13 cellular contexts compared by ENCODE assay signal in the genomic region with DNA sequence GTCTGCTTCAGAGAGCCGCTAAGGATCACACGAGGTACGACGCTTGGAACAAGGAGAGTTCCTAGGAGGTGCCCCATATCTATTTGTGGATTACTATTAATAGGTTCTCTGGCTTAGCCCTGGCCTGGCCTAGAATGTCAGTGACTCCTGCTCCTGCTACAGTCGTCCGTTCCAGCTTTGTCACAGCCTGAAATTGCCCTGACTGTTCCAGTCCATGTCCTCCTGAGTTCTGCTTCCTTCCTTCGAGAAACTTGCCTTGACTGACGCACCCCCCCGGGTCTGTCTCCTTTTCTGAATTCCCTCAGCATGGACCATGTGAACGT. TPM values are rescaled to one million over a fixed set of nuclear protein-coding genes. Genes with fewer than 3 reads are reported as not detected.
A peak's percentile ranks its signal among the peaks of the same experiment; 100 is the strongest.
DNase-seq lines count a peak whose midpoint lies in the region; ATAC-seq and TF ChIP-seq lines count a peak whose summit lies in the region.
"Had no signal": no experiment of that assay in that cellular context is flagged by ENCODE, and none has a peak within 500 bp of the region (broad histone marks: within the 10 kb centered on the region; RNA-seq: fewer than 3 reads in every experiment).

No MANE protein-coding gene starts in this region.

- H3K27ac ChIP-seq in HCT116 (ENCODE audit: low read depth, low read length) (no peak overlapping the region), ascending aorta (peak overlapping the region; percentile 55 to 64), right cardiac atrium (ENCODE audit: low read length) (peak overlapping the region; percentile 95)
- H3K27ac ChIP-seq: testis had no signal

- no peaks in the 10 kb centered on the region for H3K79me2 ChIP-seq in HCT116 (ENCODE audit: insufficient read depth, low read length)

- no peak overlapping the region for H2AFZ ChIP-seq in HCT116 (ENCODE audit: low read depth, low read length, poor library complexity, severe bottlenecking)

- H4K20me1 ChIP-seq in HCT116 (ENCODE audit: insufficient read depth): no peaks in the 10 kb centered on the region

- no peak overlapping the region for H3K9ac ChIP-seq in HCT116 (ENCODE audit: low read length)

- H3K4me1 ChIP-seq in HCT116 (ENCODE audit: control insufficient read depth in 1 of 2, insufficient read depth in 2 of 2, low read length in 2 of 2): peaks cover 0 to 10% of the 10 kb centered on the region in 2 experiments; a peak in 2 of 4 replicates
- peaks cover 0 to 7% of the 10 kb centered on the region in 2 donors for H3K4me1 ChIP-seq in ascending aorta
- peaks cover 3% of the 10 kb centered on the region for H3K4me1 ChIP-seq in right cardiac atrium (ENCODE audit: control insufficient read depth, insufficient read depth, low read length)

- no peak overlapping the region for H3K4me3 Mint-ChIP-seq in stimulated activated effector memory CD8-positive, alpha-beta T cell treated with anti-CD3 and anti-CD28 coated beads, Interleukin-12 subunit alpha, Interleukin-12 subunit beta, amount 100 ng/mL, for 72 hours
- H3K4me3 Mint-ChIP-seq: activated CD4-positive, alpha-beta T cell treated with anti-CD3 and anti-CD28 coated beads for 36 hours; activated naive CD8-positive, alpha-beta T cell had no signal

- ATAC-seq in HCT116: 0 out of 2 replicates have a peak, but pooled peaks have one; percentile 6
- ATAC-seq in right cardiac atrium: peak; percentile 81 to 88
- no peak for ATAC-seq in stimulated activated effector memory CD8-positive, alpha-beta T cell treated with anti-CD3 and anti-CD28 coated beads, Interleukin-12 subunit alpha, Interleukin-12 subunit beta, amount 100 ng/mL, for 72 hours
- ATAC-seq in esophagus mucosa: no peak
- no peak for ATAC-seq in GM19467 (IDR thresholded peaks at IDR 0.05; ENCODE audit: unreplicated experiment)

- DNase-seq in HCT116 (ENCODE audit: low read depth, low spot score): no peak
- no peak for DNase-seq in ascending aorta (ENCODE audit: low spot score in 2 of 2)
- DNase-seq in right cardiac atrium: peak in 1 of 3 donors; percentile 44
- no peak for DNase-seq in stimulated activated effector memory CD8-positive, alpha-beta T cell treated with anti-CD3 and anti-CD28 coated beads, Interleukin-12 subunit alpha, Interleukin-12 subunit beta, amount 100 ng/mL, for 72 hours (ENCODE audit: low spot score in 2 of 2)
- DNase-seq in activated T-cell treated with anti-CD3 and anti-CD28 coated beads for 4 hours: no peak
- DNase-seq: occipital lobe, testis had no signal

- peak overlapping the region; percentile 26 for H3K27ac Mint-ChIP-seq in stimulated activated effector memory CD8-positive, alpha-beta T cell treated with anti-CD3 and anti-CD28 coated beads, Interleukin-12 subunit alpha, Interleukin-12 subunit beta, amount 100 ng/mL, for 72 hours
- H3K27ac Mint-ChIP-seq: activated CD4-positive, alpha-beta T cell treated with anti-CD3 and anti-CD28 coated beads for 36 hours; activated naive CD8-positive, alpha-beta T cell had no signal

- no peaks in the 10 kb centered on the region for H3K27me3 ChIP-seq in HCT116 (ENCODE audit: insufficient read depth, low read length)
- no peaks in the 10 kb centered on the region for H3K27me3 ChIP-seq in ascending aorta
- no peaks in the 10 kb centered on the region for H3K27me3 ChIP-seq in right cardiac atrium (ENCODE audit: control insufficient read depth, insufficient read depth)
- H3K27me3 ChIP-seq: testis had no signal

- no peaks in the 10 kb centered on the region for H3K4me1 Mint-ChIP-seq in stimulated activated effector memory CD8-positive, alpha-beta T cell treated with anti-CD3 and anti-CD28 coated beads, Interleukin-12 subunit alpha, Interleukin-12 subunit beta, amount 100 ng/mL, for 72 hours
- H3K4me1 Mint-ChIP-seq: activated CD4-positive, alpha-beta T cell treated with anti-CD3 and anti-CD28 coated beads for 36 hours had no signal

- POLR2A ChIA-PET in HCT116 (lab: Charles Lee): no interaction called here

- no peak for TF ChIP-seq CTCF in HCT116 (IDR thresholded peaks at IDR 0.05 in 2 of 3, conservative IDR thresholded peaks at IDR 0.05 in 1 of 3; ENCODE audit: borderline replicate concordance in 1 of 3, insufficient read depth in 1 of 3, low read depth in 2 of 3, low read length in 2 of 3)
- no peak for TF ChIP-seq CTCF in ascending aorta (IDR thresholded peaks at IDR 0.05)

- H3K9me3 ChIP-seq in HCT116 (ENCODE audit: control insufficient read depth in 1 of 2, insufficient read depth in 1 of 2, low read depth in 1 of 2, low read length in 2 of 2): no peaks in the 10 kb centered on the region
- H3K9me3 ChIP-seq in ascending aorta: no peaks in the 10 kb centered on the region
- no peaks in the 10 kb centered on the region for H3K9me3 ChIP-seq in right cardiac atrium (ENCODE audit: control insufficient read depth, low read length)
- H3K9me3 ChIP-seq: mucosa of descending colon, testis had no signal

- 63% methylated on average over 10 of the region's 10 CpGs for WGBS in right cardiac atrium

- no peaks in the 10 kb centered on the region for H3K9me2 ChIP-seq in HCT116 (ENCODE audit: insufficient read depth)

- RAD21 ChIA-PET in HCT116 (lab: Charles Lee; ENCODE audit: low non-redundant PET in 1 of 2, low total read pairs in 2 of 2, uncharacterized antibody in 2 of 2, unreplicated experiment in 2 of 2): no interaction called here

- H3K9me3 Mint-ChIP-seq in stimulated activated effector memory CD8-positive, alpha-beta T cell treated with anti-CD3 and anti-CD28 coated beads, Interleukin-12 subunit alpha, Interleukin-12 subunit beta, amount 100 ng/mL, for 72 hours: no peaks in the 10 kb centered on the region

- TF ChIP-seq RAD21 in HCT116 (IDR thresholded peaks at IDR 0.05; ENCODE audit: low read depth): no peak

- intact Hi-C loops in HCT116 (cut with micrococcal nuclease): no loop called here
- intact Hi-C loops in ascending aorta (cut with DNase I): no loop called here
- intact Hi-C loops in right cardiac atrium (cut with DNase I): loop anchor here in 1 of 4 donors (10.0 kb wide), 1 partner anchor 279 kb away; no protein-coding TSS in a partner anchor

- BruUV-seq in HCT116 (replicated peaks; lab: Mats Ljungman, UMichigan): no TSS peak

- no peak for TF ChIP-seq POLR2A in HCT116 (IDR thresholded peaks at IDR 0.05; ENCODE audit: borderline replicate concordance, extremely low read depth, insufficient read depth, insufficient read length)

- no peak overlapping the region for H3K4me3 ChIP-seq in HCT116 (replicated peaks in 1 of 2; ENCODE audit: low read depth in 1 of 2, low read length in 2 of 2)
- H3K4me3 ChIP-seq in ascending aorta: no peak overlapping the region
- no peak overlapping the region for H3K4me3 ChIP-seq in right cardiac atrium (ENCODE audit: low read length)
- H3K4me3 ChIP-seq: coronary artery, mucosa of descending colon, testis had no signal

- peaks cover 20% of the 10 kb centered on the region for H3K36me3 Mint-ChIP-seq in stimulated activated effector memory CD8-positive, alpha-beta T cell treated with anti-CD3 and anti-CD28 coated beads, Interleukin-12 subunit alpha, Interleukin-12 subunit beta, amount 100 ng/mL, for 72 hours

- no peak overlapping the region for H3K4me2 ChIP-seq in HCT116 (ENCODE audit: low read length)

- CTCF ChIA-PET in HCT116 (lab: Charles Lee): interaction anchor here (0.6 to 1.6 kb wide), 4 partner anchors 11 to 272 kb away, joined by 3 to 6 read pairs (median 4); partner anchors contain the start of gene ECHDC2

- H3K36me3 ChIP-seq in HCT116 (ENCODE audit: control insufficient read depth in 1 of 2, insufficient read depth in 2 of 2, low read length in 2 of 2): no peaks in the 10 kb centered on the region
- H3K36me3 ChIP-seq in ascending aorta: peaks cover 6 to 20% of the 10 kb centered on the region in 2 donors

TF ChIP-seq in HCT116, 20 proteins besides CTCF, POLR2A, EP300 and RAD21 (continues in another document):
- TF ChIP-seq POLR2AphosphoS5 (IDR thresholded peaks at IDR 0.05; ENCODE audit: low read depth, low read length) (no peak), REST (IDR thresholded peaks at IDR 0.05; ENCODE audit: low read depth) (no peak), FOSL1 (IDR thresholded peaks at IDR 0.05; ENCODE audit: low read depth) (no peak), CEBPB (IDR thresholded peaks at IDR 0.05; ENCODE audit: low read depth) (no peak), ZNF274 (IDR thresholded peaks at IDR 0.05; ENCODE audit: low read depth, low read length) (no peak), EZH2 (IDR thresholded peaks at IDR 0.05) (no peak), SRF (IDR thresholded peaks at IDR 0.05; ENCODE audit: low read depth) (no peak)

RNA-seq across cellular contexts. Expression of gene ECHDC2, which starts 16.2 kb away (rescaled TPM):
- total RNA-seq in HCT116 (2021; ENCODE audit: unreplicated experiment) (50.4 TPM), ascending aorta (127 TPM), right cardiac atrium (100 to 1,000 TPM; 104 to 145 (median 121) TPM), esophagus mucosa (92.5 TPM)
- 38.2 and 45.8 TPM in 2 replicates for polyA plus RNA-seq in HCT116 (2012)
- polyA plus RNA-seq in right cardiac atrium: 114 TPM

RNA-seq across cellular contexts. Expression of gene SCP2, which starts 21.7 kb away (rescaled TPM):
- total RNA-seq in HCT116 (2021; ENCODE audit: unreplicated experiment): 62.0 TPM
- 28.0 and 34.3 TPM in 2 replicates for polyA plus RNA-seq in HCT116 (2012)
- 26.3 TPM for total RNA-seq in ascending aorta
- total RNA-seq in right cardiac atrium: 100 to 1,000 TPM; 129 to 149 (median 135) TPM
- polyA plus RNA-seq in right cardiac atrium: 203 TPM
- 84.7 TPM for total RNA-seq in esophagus mucosa

Comparison
In these comparisons a context has a peak if more than half of its experiments do, and no peak if none do; other contexts are left out.
1. ATAC-seq: peak in HCT116 (single experiment) and right cardiac atrium (2 of 2); none in stimulated activated effector memory CD8-positive, alpha-beta T cell treated with anti-CD3 and anti-CD28 coated beads, Interleukin-12 subunit alpha, Interleukin-12 subunit beta, amount 100 ng/mL, for 72 hours (single experiment), esophagus mucosa (single experiment) and GM19467 (single experiment).